Comparison of ENCODE assay signal across 16 cellular contexts in the genomic region with DNA sequence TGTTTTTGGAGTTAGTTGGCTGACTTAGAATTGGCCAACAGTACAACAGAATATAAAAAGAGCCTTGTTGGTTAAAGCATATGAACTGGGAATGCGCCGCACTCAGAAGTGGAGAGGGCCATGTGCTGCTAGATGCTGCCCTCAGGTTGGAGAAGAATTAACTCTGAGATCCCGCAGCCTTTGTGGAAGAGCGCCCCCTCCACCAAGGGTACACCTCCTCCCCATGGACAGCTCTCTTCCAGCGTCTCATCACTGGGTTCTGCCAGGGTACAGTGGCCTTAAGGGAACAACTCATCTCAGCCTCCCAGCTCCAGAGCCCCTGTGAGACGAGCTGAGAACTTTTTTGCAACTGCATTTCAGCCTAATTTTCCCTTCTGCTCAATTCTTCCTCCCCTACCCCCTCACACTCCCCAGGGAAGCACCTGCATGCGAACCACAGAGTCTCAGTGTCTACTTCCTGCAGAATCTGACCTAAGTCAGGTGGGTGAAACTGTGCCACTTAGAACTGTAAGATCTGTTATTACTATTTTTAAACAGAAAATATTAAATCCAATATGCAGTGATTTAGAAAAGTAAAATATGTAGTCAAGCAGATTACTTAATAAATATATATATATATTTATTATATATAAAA.
DNase-seq lines count a peak whose midpoint lies in the region; ATAC-seq lines count a peak whose summit lies in the region.
"Had no signal": no experiment of that assay in that cellular context is flagged by ENCODE, and none has a peak within 500 bp of the region (broad histone marks: within the 10 kb centered on the region; RNA-seq: fewer than 3 reads in every experiment).

No MANE protein-coding gene starts in this region.

- H3K4me3 Mint-ChIP-seq in stimulated activated naive B cell treated with anti-CD40 and anti-IgM and Interleukin-4, amounts not matched to agents 10 μg/mL and 1 μg/mL and 100 μg/mL, for 72 hours = no peak overlapping the region
- H3K4me3 Mint-ChIP-seq: CD8-positive, alpha-beta memory T cell; T-helper 1 cell treated with Interleukin-12 subunit alpha and Interleukin-12 subunit beta and Interleukin-4 antibody, amounts not matched to agents 30 μg/mL and 1 μg/mL, for 36 hours had no signal

- peaks cover 10 to 12% of the 10 kb centered on the region in 2 donors for H3K9me3 Mint-ChIP-seq in stimulated activated naive B cell treated with anti-CD40 and anti-IgM and Interleukin-4, amounts not matched to agents 10 μg/mL and 1 μg/mL and 100 μg/mL, for 72 hours

- H3K27me3 Mint-ChIP-seq in stimulated activated naive B cell treated with anti-CD40 and anti-IgM and Interleukin-4, amounts not matched to agents 10 μg/mL and 1 μg/mL and 100 μg/mL, for 72 hours = no peaks in the 10 kb centered on the region
- H3K27me3 Mint-ChIP-seq: CD8-positive, alpha-beta memory T cell had no signal

- H3K4me1 Mint-ChIP-seq in stimulated activated naive B cell treated with anti-CD40 and anti-IgM and Interleukin-4, amounts not matched to agents 10 μg/mL and 1 μg/mL and 100 μg/mL, for 72 hours = no peaks in the 10 kb centered on the region
- H3K4me1 Mint-ChIP-seq: CD8-positive, alpha-beta memory T cell had no signal

- no peak overlapping the region for H3K27ac Mint-ChIP-seq in stimulated activated naive B cell treated with anti-CD40 and anti-IgM and Interleukin-4, amounts not matched to agents 10 μg/mL and 1 μg/mL and 100 μg/mL, for 72 hours
- H3K27ac Mint-ChIP-seq: CD8-positive, alpha-beta memory T cell; T-helper 1 cell treated with Interleukin-12 subunit alpha and Interleukin-12 subunit beta and Interleukin-4 antibody, amounts not matched to agents 30 μg/mL and 1 μg/mL, for 36 hours had no signal

- DNase-seq in RPMI8226 (peak; percentile 45), ecto neural progenitor cell (ENCODE audit: low spot score) (no peak)
- DNase-seq in stimulated activated naive B cell treated with anti-CD40 and anti-IgM and Interleukin-4, amounts not matched to agents 10 μg/mL and 1 μg/mL and 100 μg/mL, for 72 hours = no peak
- DNase-seq in activated CD4-positive, alpha-beta T cell treated with anti-CD3 and anti-CD28 coated beads for 48 hours = no peak
- DNase-seq: C1 segment of cervical spinal cord; CD8-positive, alpha-beta memory T cell; KBM-7; NCI-H1417 treated with DMSO at 0.1 percent for 48 hours; NCI-H1930; NCI-H345; NCI-H524 treated with DMSO at 0.1 percent for 48 hours had no signal

- peak; percentile 80 for ATAC-seq in GM18868 (IDR thresholded peaks at IDR 0.05; ENCODE audit: unreplicated experiment)
- peak; percentile 62 for ATAC-seq in HG02938 (IDR thresholded peaks at IDR 0.05; ENCODE audit: unreplicated experiment)
- peak; percentile 42 to 49 for ATAC-seq in stimulated activated naive B cell treated with anti-CD40 and anti-IgM and Interleukin-4, amounts not matched to agents 10 μg/mL and 1 μg/mL and 100 μg/mL, for 72 hours (replicated peaks)
- ATAC-seq in GM21529 (IDR thresholded peaks at IDR 0.05; ENCODE audit: unreplicated experiment) = no peak
- ATAC-seq: Panc1 had no signal

- H3K36me3 Mint-ChIP-seq in stimulated activated naive B cell treated with anti-CD40 and anti-IgM and Interleukin-4, amounts not matched to agents 10 μg/mL and 1 μg/mL and 100 μg/mL, for 72 hours = peaks cover 0 to 8% of the 10 kb centered on the region in 2 donors
